In genomic region chr12:45757172-45757571, GRCh38 we compare ENCODE assay signal across 16 cellular contexts. TPM values are rescaled to one million over a fixed set of nuclear protein-coding genes. Genes with fewer than 3 reads are reported as not detected.
DNase-seq lines count a peak whose midpoint lies in the region; ATAC-seq, FAIRE-seq and TF ChIP-seq lines count a peak whose summit lies in the region.
"Had no signal": no experiment of that assay in that cellular context is flagged by ENCODE, and none has a peak within 500 bp of the region (broad histone marks: within the 10 kb centered on the region; RNA-seq: fewer than 3 reads in every experiment).

No MANE protein-coding gene starts in this region.

- no peaks in the 10 kb centered on the region for H3K9me3 Mint-ChIP-seq in progenitor cell of endocrine pancreas (ENCODE audit: low read depth)
- H3K9me3 Mint-ChIP-seq: CD14-positive monocyte, HFFc6 had no signal

- H3K4me3 ChIP-seq in A673 (ENCODE audit: low read depth, low read length, poor library complexity, severe bottlenecking), result no peak overlapping the region
- H3K4me3 ChIP-seq in H1 (ENCODE audit: extremely low read depth in 1 of 4, insufficient read depth in 2 of 4, low read depth in 3 of 4, low read length in 4 of 4), result no peak overlapping the region
- H3K4me3 ChIP-seq: A549, GM12878 had no signal

- peaks cover 38% of the 10 kb centered on the region for H3K4me1 Mint-ChIP-seq in progenitor cell of endocrine pancreas (ENCODE audit: low read depth)

- no peak for TF ChIP-seq EP300 in H1 (IDR thresholded peaks at IDR 0.05; ENCODE audit: borderline replicate concordance in 1 of 2, low read depth in 2 of 2, low read length in 2 of 2)

- H2AK5ac ChIP-seq in H1 (ENCODE audit: low read depth, low read length), result no peak overlapping the region

- peaks cover 6% of the 10 kb centered on the region in 2 experiments for H4K20me1 ChIP-seq in H1 (replicated peaks in 1 of 2; ENCODE audit: control insufficient read depth in 1 of 2, insufficient read depth in 2 of 2, low read length in 2 of 2)

- no peak overlapping the region for H2BK20ac ChIP-seq in H1 (ENCODE audit: low read length)

- DNase-seq in A673 (ENCODE audit: low spot score) (no peak), HTR-8/SVneo (ENCODE audit: insufficient read length, low spot score) (no peak), H1 (ENCODE audit: low read depth in 1 of 2, low spot score in 2 of 2) (no peak), progenitor cell of endocrine pancreas (ENCODE audit: low spot score, unreplicated experiment) (no peak), NCI-H510A (lab: John Stamatoyannopoulos, UW) (no peak), OCI-M1 (lab: John Stamatoyannopoulos, UW) (no peak)
- DNase-seq: Caco-2, HFFc6, NCI-H1417 treated with DMSO at 0.1 percent for 48 hours, NCI-H2171 treated with DMSO at 0.1 percent for 48 hours, NCI-H82, SIG-M5 had no signal

- ATAC-seq in HG03280 (IDR thresholded peaks at IDR 0.05; ENCODE audit: unreplicated experiment), result no peak
- ATAC-seq: A549, GM12878 had no signal

- H3K27ac Mint-ChIP-seq in progenitor cell of endocrine pancreas, result peak overlapping the region; percentile 34
- H3K27ac Mint-ChIP-seq: HFFc6 had no signal

- FAIRE-seq in HTR-8/SVneo (lab: Jason Lieb, UNC), result peak; percentile 52
- peak; percentile 50 for FAIRE-seq in H1 (lab: Jason Lieb, UNC)
- FAIRE-seq: A549, GM12878 had no signal

- H3K27me3 ChIP-seq in A673 (replicated peaks; ENCODE audit: insufficient read depth, low read depth, low read length, poor library complexity) (no peaks in the 10 kb centered on the region), H1 (replicated peaks in 1 of 4; ENCODE audit: control insufficient read depth in 3 of 4, extremely low read depth in 1 of 4, insufficient read depth in 3 of 4, low read length in 3 of 4) (no peaks in the 10 kb centered on the region)

- TF ChIP-seq RAD21 in H1 (IDR thresholded peaks at IDR 0.05 in 1 of 2, conservative IDR thresholded peaks at IDR 0.05 in 1 of 2; ENCODE audit: low read depth in 2 of 2, low read length in 2 of 2), result no peak

- H2BK15ac ChIP-seq in H1 (ENCODE audit: low read length), result no peak overlapping the region

- H3K14ac ChIP-seq in H1 (ENCODE audit: insufficient read length), result no peak overlapping the region

- H3K27me3 Mint-ChIP-seq in progenitor cell of endocrine pancreas, result no peaks in the 10 kb centered on the region

- H3K18ac ChIP-seq in H1 (ENCODE audit: extremely low read depth, low read length), result no peak overlapping the region

- H3K9me3 ChIP-seq in A673 (ENCODE audit: low read depth, low read length, poor library complexity, severe bottlenecking), result no peaks in the 10 kb centered on the region
- no peaks in the 10 kb centered on the region for H3K9me3 ChIP-seq in H1 (ENCODE audit: insufficient read depth in 2 of 2, low read depth in 1 of 2, low read length in 1 of 2)
- H3K9me3 ChIP-seq: A549, Caco-2 had no signal

- TF ChIP-seq CTCF in A673 (conservative IDR thresholded peaks at IDR 0.05; ENCODE audit: low read depth, low read length) (no peak), H1 (IDR thresholded peaks at IDR 0.05; ENCODE audit: control extremely low read depth in 1 of 3, insufficient read depth in 1 of 3, low read depth in 1 of 3, low read length in 3 of 3) (no peak), progenitor cell of endocrine pancreas (IDR thresholded peaks at IDR 0.05; ENCODE audit: unreplicated experiment) (no peak)

- H2BK120ac ChIP-seq in H1 (replicated peaks; ENCODE audit: low read depth, low read length), result no peak overlapping the region

- no peaks in the 10 kb centered on the region for H3K36me3 ChIP-seq in A673 (ENCODE audit: insufficient read depth, low read length, poor library complexity, severe bottlenecking)
- peaks cover 0 to 4% (median 0%) of the 10 kb centered on the region in 4 experiments; a peak in 1 of 8 replicates for H3K36me3 ChIP-seq in H1 (ENCODE audit: control insufficient read depth in 2 of 4, insufficient read depth in 4 of 4, low read length in 3 of 4)

- H3K4me3 Mint-ChIP-seq in progenitor cell of endocrine pancreas (ENCODE audit: low read depth), result no peak overlapping the region
- H3K4me3 Mint-ChIP-seq: CD14-positive monocyte, HFFc6 had no signal

- peak overlapping the region; percentile 5 for H3K27ac ChIP-seq in A673 (ENCODE audit: low read depth, low read length, poor library complexity, severe bottlenecking)
- H3K27ac ChIP-seq in H1 (ENCODE audit: low read depth, low read length), result no peak overlapping the region
- H3K27ac ChIP-seq: A549 had no signal

- 79% methylated on average over 3 of the region's 3 CpGs; no CpG with 5 or more reads in 1 of the 2 experiments for WGBS in H1 (ENCODE audit: extremely low coverage in 1 of 2, insufficient coverage in 1 of 2, insufficient read length in 1 of 2, insufficient replicate concordance in 2 of 2, low coverage in 1 of 2, low lambda C conversion rate in 2 of 2, missing lambda C conversion rate in 1 of 2), 2 experiments

- H4K5ac ChIP-seq in H1 (ENCODE audit: insufficient read length, low read depth, low read length), result no peak overlapping the region

- no peak overlapping the region for H2BK5ac ChIP-seq in H1 (ENCODE audit: low read depth, low read length)

- no peak overlapping the region for H3K4me2 ChIP-seq in H1 (ENCODE audit: insufficient read depth in 1 of 2, low read depth in 2 of 2, low read length in 2 of 2)
- H3K4me2 ChIP-seq: A549 had no signal

- H2BK12ac ChIP-seq in H1 (ENCODE audit: low read depth, low read length), result no peak overlapping the region

- no peak overlapping the region for H3K4ac ChIP-seq in H1 (replicated peaks; ENCODE audit: insufficient read length, low read depth, low read length)

- H3K79me2 ChIP-seq in H1 (ENCODE audit: control insufficient read depth in 1 of 2, insufficient read depth in 2 of 2, low read length in 2 of 2), result peaks cover 0 to 94% of the 10 kb centered on the region in 2 experiments; a peak in 3 of 4 replicates

- no peak overlapping the region for H3K23ac ChIP-seq in H1 (ENCODE audit: insufficient read length)

- no peak overlapping the region for H2AFZ ChIP-seq in H1 (ENCODE audit: low read length)

- no peak overlapping the region for H3K56ac ChIP-seq in H1 (replicated peaks; ENCODE audit: insufficient read length, low read depth, low read length)

- H4K8ac ChIP-seq in H1 (ENCODE audit: extremely low read depth, insufficient read depth, low read length), result no peak overlapping the region

- no peak for TF ChIP-seq POLR2A in H1 (IDR thresholded peaks at IDR 0.05; ENCODE audit: control extremely low read depth in 1 of 2, low read depth in 2 of 2, low read length in 2 of 2)

- no peaks in the 10 kb centered on the region for H3K23me2 ChIP-seq in H1 (ENCODE audit: low read depth, low read length)

- intact Hi-C loops in A673 (cut with micrococcal nuclease; ENCODE audit: unreplicated experiment), result no loop called here

- CTCF ChIA-PET in A673 (lab: Charles Lee), result no interaction called here
- CTCF ChIA-PET in H1 (lab: Charles Lee; ENCODE audit: partially characterized antibody), result interaction anchor here (1.0 to 2.7 kb wide), 4 partner anchors 11 to 213 kb away, joined by 3 to 12 read pairs (median 4); no protein-coding TSS in a partner anchor

- no peak overlapping the region for H3K9ac ChIP-seq in H1 (replicated peaks in 1 of 4; ENCODE audit: extremely low read depth in 1 of 4, low read depth in 3 of 4, low read length in 3 of 4)

- BruUV-seq in A673 (replicated peaks; lab: Mats Ljungman, UMichigan), result no TSS peak

- H3K36me3 Mint-ChIP-seq in progenitor cell of endocrine pancreas (ENCODE audit: insufficient read depth), result peaks cover 8% of the 10 kb centered on the region

- H3K79me1 ChIP-seq in H1 (ENCODE audit: low read depth, low read length), result no peaks in the 10 kb centered on the region; the same call in 1 of the 2 replicates

- POLR2A ChIA-PET in A673 (lab: Charles Lee; ENCODE audit: low non-redundant PET), result no interaction called here
- POLR2A ChIA-PET in H1 (lab: Charles Lee; ENCODE audit: partially characterized antibody), result interaction anchor here (1.0 kb wide), 1 partner anchor 28 kb away, joined by 5 read pairs; no protein-coding TSS in a partner anchor

- H4K91ac ChIP-seq in H1 (replicated peaks; ENCODE audit: insufficient read length, low read length), result no peak overlapping the region

- H3K4me1 ChIP-seq in A673 (ENCODE audit: insufficient read depth, low read length, poor library complexity, severe bottlenecking) (peaks cover 15% of the 10 kb centered on the region), H1 (replicated peaks in 1 of 4; ENCODE audit: control insufficient read depth in 3 of 4, insufficient read depth in 4 of 4, low read length in 3 of 4) (peaks cover 0 to 7% (median under 1%) of the 10 kb centered on the region in 4 experiments; a peak in 4 of 7 replicates)

TF ChIP-seq in H1, 55 proteins besides CTCF, POLR2A, EP300 and RAD21:
- TF ChIP-seq SP2 (IDR thresholded peaks at IDR 0.05; ENCODE audit: low read length), result no peak
- TF ChIP-seq CEBPB (IDR thresholded peaks at IDR 0.05; ENCODE audit: low read depth, low read length), result no peak
- no peak for TF ChIP-seq HDAC6 (IDR thresholded peaks at IDR 0.05; ENCODE audit: low read depth, low read length)
- no peak for TF ChIP-seq BRCA1 (IDR thresholded peaks at IDR 0.05; ENCODE audit: low read depth, low read length)
- no peak for TF ChIP-seq BACH1 (IDR thresholded peaks at IDR 0.05; ENCODE audit: low read length)
- no peak for TF ChIP-seq MAX (IDR thresholded peaks at IDR 0.05)

RNA-seq across cellular contexts. Expression of gene ARID2, which starts 27.7 kb away (rescaled TPM):
- total RNA-seq in A673 (2021) (60.3 and 72.2 TPM in 2 replicates), progenitor cell of endocrine pancreas (60.9 and 63.6 TPM in 2 replicates)
- 45.2 and 47.4 TPM in 2 replicates for total RNA-seq in H1 (2021; fragmentation: NEBNext Ultra II Directional; extraction: Animal tissue kit (Norgen Biotek cat#: 25700))
- polyA plus RNA-seq in H1 (2011; rRNA removed), result 18.8 and 32.0 TPM in 2 replicates
- polyA plus RNA-seq in H1 (2011; cell fraction: cytosol; rRNA removed), result 27.7 TPM
- 36.4 TPM for polyA plus RNA-seq in H1 (2011; cell fraction: nucleus; rRNA removed)
- polyA plus RNA-seq in H1 (2012, experiment 1 of 2), result 16.5 to 23.0 TPM (median 19.3 TPM) in 4 replicates
- polyA plus RNA-seq in H1 (2012, experiment 2 of 2), result 1.3 TPM
- polyA plus RNA-seq in H1 (2013, experiment 1 of 2), result 15.9 TPM
- polyA plus RNA-seq in H1 (2013, experiment 2 of 2), result 14.0 TPM
- polyA minus RNA-seq in H1 (2011; rRNA and poly(A)+ RNA removed), result 168 and 218 TPM in 2 replicates
- 47.6 TPM for polyA minus RNA-seq in H1 (2011; cell fraction: cytosol; rRNA and poly(A)+ RNA removed)
- polyA minus RNA-seq in H1 (2011; cell fraction: nucleus; rRNA and poly(A)+ RNA removed), result 206 TPM
